Comparison of ENCODE assay signal across 24 cellular contexts in genomic region chr3:126508539-126508938, GRCh38. TPM values are rescaled to one million over a fixed set of nuclear protein-coding genes. Genes with fewer than 3 reads are reported as not detected.
DNase-seq lines count a peak whose midpoint lies in the region; ATAC-seq and TF ChIP-seq lines count a peak whose summit lies in the region.
"Had no signal": no experiment of that assay in that cellular context is flagged by ENCODE, and none has a peak within 500 bp of the region (broad histone marks: within the 10 kb centered on the region; RNA-seq: fewer than 3 reads in every experiment).

No MANE protein-coding gene starts in this region.

- H3K36me3 ChIP-seq in mammary epithelial cell (ENCODE audit: insufficient read depth, low read length): no peaks in the 10 kb centered on the region
- H3K36me3 ChIP-seq in breast epithelium: no peaks in the 10 kb centered on the region
- H3K36me3 ChIP-seq in aorta (ENCODE audit: control insufficient read depth in 1 of 2, insufficient read depth in 2 of 2, low read length in 1 of 2): no peaks in the 10 kb centered on the region
- no peaks in the 10 kb centered on the region for H3K36me3 ChIP-seq in GM23338 (ENCODE audit: insufficient read depth)
- H3K36me3 ChIP-seq: BLaER1 treated with 17β-estradiol and CSF1 and Interleukin-3, amounts not matched to agents 10 nM and 100 nM; right atrium auricular region; tibial artery; WERI-Rb-1 had no signal

- H3K27ac ChIP-seq in mammary epithelial cell (ENCODE audit: insufficient read depth, low read depth, low read length) (no peak overlapping the region), breast epithelium (no peak overlapping the region), foreskin keratinocyte (no peak overlapping the region), aorta (ENCODE audit: low read depth in 1 of 2, low read length in 2 of 2) (no peak overlapping the region), GM23338 (ENCODE audit: low read depth) (no peak overlapping the region)
- H3K27ac ChIP-seq: 22Rv1; BLaER1 treated with 17β-estradiol and CSF1 and Interleukin-3, amounts not matched to agents 10 nM and 100 nM; right atrium auricular region; tibial artery; WERI-Rb-1 had no signal

- no peak overlapping the region for H3K4me2 ChIP-seq in mammary epithelial cell (ENCODE audit: insufficient read depth, low read depth, low read length)
- no peak overlapping the region for H3K4me2 ChIP-seq in GM23338
- H3K4me2 ChIP-seq: BLaER1 treated with 17β-estradiol and CSF1 and Interleukin-3, amounts not matched to agents 10 nM and 100 nM had no signal

- H3K4me1 Mint-ChIP-seq in GM23338: peaks cover 5% of the 10 kb centered on the region; the same call in 2 of the 3 replicates
- H3K4me1 Mint-ChIP-seq: activated CD4-positive, alpha-beta memory T cell treated with anti-CD3 and anti-CD28 coated beads, Interleukin-2, amount 10 ng/mL, durations not matched to agents 7 days and 5 days; stimulated activated memory B cell treated with anti-CD40 and anti-IgM and Interleukin-4, amounts not matched to agents 10 μg/mL and 1 μg/mL and 100 μg/mL, for 72 hours had no signal

- no TSS peak for BruUV-seq in mammary epithelial cell (replicated peaks; lab: Mats Ljungman, UMichigan)

- no peak for TF ChIP-seq POLR2A in breast epithelium (IDR thresholded peaks at IDR 0.05)

- H3K79me2 ChIP-seq in mammary epithelial cell (ENCODE audit: insufficient read depth, low read length): no peaks in the 10 kb centered on the region
- H3K79me2 ChIP-seq in GM23338 (replicated peaks; ENCODE audit: insufficient read depth): no peaks in the 10 kb centered on the region

- no peaks in the 10 kb centered on the region for H3K9me3 ChIP-seq in mammary epithelial cell (replicated peaks; ENCODE audit: insufficient read depth, low read length)
- H3K9me3 ChIP-seq in breast epithelium: no peaks in the 10 kb centered on the region
- no peaks in the 10 kb centered on the region for H3K9me3 ChIP-seq in aorta (ENCODE audit: control insufficient read depth, low read length)
- H3K9me3 ChIP-seq: BLaER1 treated with 17β-estradiol and CSF1 and Interleukin-3, amounts not matched to agents 10 nM and 100 nM; right atrium auricular region; tibial artery had no signal

- H3K9me3 Mint-ChIP-seq in GM23338: no peaks in the 10 kb centered on the region
- H3K9me3 Mint-ChIP-seq: activated CD4-positive, alpha-beta memory T cell treated with anti-CD3 and anti-CD28 coated beads, Interleukin-2, amount 10 ng/mL, durations not matched to agents 7 days and 5 days; stimulated activated memory B cell treated with anti-CD40 and anti-IgM and Interleukin-4, amounts not matched to agents 10 μg/mL and 1 μg/mL and 100 μg/mL, for 72 hours; T-helper 1 cell treated with Interleukin-12 subunit alpha and Interleukin-12 subunit beta and Interleukin-4 antibody, amounts not matched to agents 30 μg/mL and 1 μg/mL, for 36 hours had no signal

- no peak overlapping the region for H3K9ac ChIP-seq in mammary epithelial cell (ENCODE audit: insufficient read depth, low read length)
- H3K9ac ChIP-seq: BLaER1 treated with 17β-estradiol and CSF1 and Interleukin-3, amounts not matched to agents 10 nM and 100 nM had no signal

- H3K27me3 ChIP-seq in mammary epithelial cell (ENCODE audit: insufficient read depth, low read length): no peaks in the 10 kb centered on the region
- peaks cover 0 to 12% of the 10 kb centered on the region in 2 donors for H3K27me3 ChIP-seq in breast epithelium
- peaks cover 7% of the 10 kb centered on the region for H3K27me3 ChIP-seq in foreskin keratinocyte
- no peaks in the 10 kb centered on the region for H3K27me3 ChIP-seq in aorta (ENCODE audit: control insufficient read depth in 1 of 2, insufficient read depth in 2 of 2, low read length in 1 of 2)
- H3K27me3 ChIP-seq in GM23338 (ENCODE audit: insufficient read depth): no peaks in the 10 kb centered on the region
- H3K27me3 ChIP-seq: BLaER1 treated with 17β-estradiol and CSF1 and Interleukin-3, amounts not matched to agents 10 nM and 100 nM; right atrium auricular region had no signal

- CTCF ChIA-PET in mammary epithelial cell (lab: Charles Lee; ENCODE audit: low non-redundant PET): no interaction called here

- H3K27me3 Mint-ChIP-seq in GM23338 (ENCODE audit: insufficient read depth, low read depth, poor library complexity): peaks cover 6% of the 10 kb centered on the region
- H3K27me3 Mint-ChIP-seq: activated CD4-positive, alpha-beta memory T cell treated with anti-CD3 and anti-CD28 coated beads, Interleukin-2, amount 10 ng/mL, durations not matched to agents 7 days and 5 days had no signal

- H3K36me3 Mint-ChIP-seq in GM23338 (ENCODE audit: low read depth): no peaks in the 10 kb centered on the region
- H3K36me3 Mint-ChIP-seq: stimulated activated memory B cell treated with anti-CD40 and anti-IgM and Interleukin-4, amounts not matched to agents 10 μg/mL and 1 μg/mL and 100 μg/mL, for 72 hours had no signal

- intact Hi-C loops in mammary epithelial cell (cut with micrococcal nuclease) (no loop called here), breast epithelium (cut with DNase I; ENCODE audit: low total_unique reads) (no loop called here), aorta (cut with DNase I) (no loop called here)

- H3K4me1 ChIP-seq in mammary epithelial cell (ENCODE audit: insufficient read depth, low read length): peaks cover 18% of the 10 kb centered on the region
- H3K4me1 ChIP-seq in breast epithelium: no peaks in the 10 kb centered on the region
- peaks cover 5% of the 10 kb centered on the region for H3K4me1 ChIP-seq in foreskin keratinocyte
- H3K4me1 ChIP-seq in aorta (ENCODE audit: control insufficient read depth in 1 of 2, insufficient read depth in 2 of 2, low read length in 2 of 2): no peaks in the 10 kb centered on the region
- no peaks in the 10 kb centered on the region for H3K4me1 ChIP-seq in GM23338 (ENCODE audit: insufficient read depth)
- H3K4me1 ChIP-seq: tibial artery had no signal

- ATAC-seq in foreskin keratinocyte (peak; percentile 18), aorta (ENCODE audit: low FRiP score) (no peak), GM23338 (no peak), HG02642 (IDR thresholded peaks at IDR 0.05; ENCODE audit: poor library complexity, unreplicated experiment) (no peak)
- ATAC-seq: left ventricle myocardium superior; stimulated activated memory B cell treated with anti-CD40 and anti-IgM and Interleukin-4, amounts not matched to agents 10 μg/mL and 1 μg/mL and 100 μg/mL, for 72 hours had no signal

- no peak overlapping the region for H3K27ac Mint-ChIP-seq in GM23338
- H3K27ac Mint-ChIP-seq: activated CD4-positive, alpha-beta memory T cell treated with anti-CD3 and anti-CD28 coated beads, Interleukin-2, amount 10 ng/mL, durations not matched to agents 7 days and 5 days; stimulated activated memory B cell treated with anti-CD40 and anti-IgM and Interleukin-4, amounts not matched to agents 10 μg/mL and 1 μg/mL and 100 μg/mL, for 72 hours; T-helper 1 cell treated with Interleukin-12 subunit alpha and Interleukin-12 subunit beta and Interleukin-4 antibody, amounts not matched to agents 30 μg/mL and 1 μg/mL, for 36 hours had no signal

- H3K4me3 ChIP-seq in mammary epithelial cell (replicated peaks in 1 of 3; ENCODE audit: insufficient read depth in 1 of 3, low read depth in 2 of 3, low read length in 3 of 3) (no peak overlapping the region), breast epithelium (no peak overlapping the region), aorta (ENCODE audit: low read length in 2 of 2) (no peak overlapping the region), GM23338 (no peak overlapping the region)
- H3K4me3 ChIP-seq: BLaER1 treated with 17β-estradiol and CSF1 and Interleukin-3, amounts not matched to agents 10 nM and 100 nM; right atrium auricular region; tibial artery had no signal

- H3F3A ChIP-seq in GM23338 (replicated peaks; ENCODE audit: low read depth): no peaks in the 10 kb centered on the region

- H2AFZ ChIP-seq in mammary epithelial cell (ENCODE audit: low read depth, low read length): peak overlapping the region; percentile 17
- no peak overlapping the region for H2AFZ ChIP-seq in GM23338

- H3K4me3 Mint-ChIP-seq in GM23338: no peak overlapping the region
- H3K4me3 Mint-ChIP-seq: activated CD4-positive, alpha-beta memory T cell treated with anti-CD3 and anti-CD28 coated beads, Interleukin-2, amount 10 ng/mL, durations not matched to agents 7 days and 5 days; stimulated activated memory B cell treated with anti-CD40 and anti-IgM and Interleukin-4, amounts not matched to agents 10 μg/mL and 1 μg/mL and 100 μg/mL, for 72 hours; T-helper 1 cell treated with Interleukin-12 subunit alpha and Interleukin-12 subunit beta and Interleukin-4 antibody, amounts not matched to agents 30 μg/mL and 1 μg/mL, for 36 hours had no signal

- dilution Hi-C loops in mammary epithelial cell (cut with HindIII; ENCODE audit: low sequenced_read_pairs): loop anchor here (5.0 to 10.0 kb wide), 2 partner anchors 56 to 406 kb away; no protein-coding TSS in a partner anchor

- WGBS in mammary epithelial cell (ENCODE audit: low coverage, missing lambda C conversion rate): 100% methylated on average over 1 of the region's 4 CpGs
- WGBS in aorta, 2 donors: 93 to 96% methylated on average over 4 of the region's 4 CpGs

- in situ Hi-C loops in mammary epithelial cell (cut with MboI; ENCODE audit: low sequenced_read_pairs in 2 of 2): loop anchor here in 1 of 2 donors (25.0 kb wide), 1 partner anchor 1029 kb away; no protein-coding TSS in a partner anchor

- TF ChIP-seq CTCF in mammary epithelial cell (conservative IDR thresholded peaks at IDR 0.05 in 1 of 2, IDR thresholded peaks at IDR 0.05 in 1 of 2; ENCODE audit: extremely low read depth in 1 of 2, insufficient read depth in 1 of 2, low read depth in 1 of 2, low read length in 2 of 2) (no peak), breast epithelium (IDR thresholded peaks at IDR 0.05) (no peak), foreskin keratinocyte (conservative IDR thresholded peaks at IDR 0.05) (no peak), GM23338 (conservative IDR thresholded peaks at IDR 0.05; ENCODE audit: low read depth in 2 of 2) (no peak)

- 0 out of 2 replicates have a peak, but pooled peaks cover 4% of the 10 kb centered on the region for H3K9me2 ChIP-seq in GM23338 (ENCODE audit: insufficient read depth)

- no peak for DNase-seq in mammary epithelial cell
- DNase-seq in breast epithelium (ENCODE audit: low spot score in 2 of 2): no peak
- peak; percentile 29 for DNase-seq in NCI-H226
- DNase-seq in foreskin keratinocyte: peak in 1 of 2 donors; percentile 62
- peak; percentile 32 to 63 for DNase-seq in aorta
- no peak for DNase-seq in GM23338 (ENCODE audit: low spot score)
- no peak for DNase-seq in stimulated activated CD4-positive, alpha-beta T cell treated with anti-CD3 and anti-CD28 coated beads, Interleukin-15, amount 100 ng/mL, for 24 hours
- DNase-seq: activated CD4-positive, alpha-beta memory T cell treated with anti-CD3 and anti-CD28 coated beads, Interleukin-2, amount 10 ng/mL, durations not matched to agents 7 days and 5 days; caudate nucleus; KBM-7; left ventricle myocardium superior; NCI-H1105; NCI-H524; nucleus accumbens; tibial artery; WERI-Rb-1 had no signal

- H4K20me1 ChIP-seq in mammary epithelial cell (ENCODE audit: insufficient read depth, low read length) (no peaks in the 10 kb centered on the region), GM23338 (replicated peaks; ENCODE audit: insufficient read depth) (no peaks in the 10 kb centered on the region)

RNA-seq across cellular contexts. Expression of gene UROC1, which starts 9.0 kb away (rescaled TPM):
- not detected for total RNA-seq in mammary epithelial cell
- polyA plus RNA-seq in mammary epithelial cell: not detected
- not detected for polyA minus RNA-seq in mammary epithelial cell
- not detected for total RNA-seq in breast epithelium
- not detected in 2 replicates for total RNA-seq in foreskin keratinocyte
- polyA plus RNA-seq in foreskin keratinocyte: not detected in 2 replicates
- not detected for total RNA-seq in aorta
- not detected for polyA plus RNA-seq in aorta
- total RNA-seq in GM23338 (2014; rRNA removed; shearing (Covaris generic)): not detected in 2 replicates
- polyA plus RNA-seq in GM23338 (2016; fragmentation: Nextera tagmentation; extraction: Ambion mirVana): not detected in 2 replicates
- total RNA-seq: activated CD4-positive, alpha-beta memory T cell treated with anti-CD3 and anti-CD28 coated beads, Interleukin-2, amount 10 ng/mL, durations not matched to agents 7 days and 5 days; left ventricle myocardium superior; right atrium auricular region had no signal
- polyA plus RNA-seq: esophagus had no signal

RNA-seq across cellular contexts. Expression of gene CHST13, which starts 15.4 kb away (rescaled TPM):
- not detected for total RNA-seq in mammary epithelial cell
- not detected for polyA plus RNA-seq in mammary epithelial cell
- not detected for polyA minus RNA-seq in mammary epithelial cell
- under 1 TPM in 2 of 3 donors, not detected in 1; 0.29 to 0.80 TPM for total RNA-seq in breast epithelium
- 0.11 TPM in 1 of 2 replicates, not detected in the other for total RNA-seq in foreskin keratinocyte
- polyA plus RNA-seq in foreskin keratinocyte: 0.02 TPM in 1 of 2 replicates, not detected in the other
- total RNA-seq in aorta: under 1 TPM; 0.33 to 0.55 TPM
- not detected for polyA plus RNA-seq in aorta
- total RNA-seq in GM23338 (2014; rRNA removed; shearing (Covaris generic)): 8.4 TPM in 2 replicates
- 3.7 and 4.0 TPM in 2 replicates for polyA plus RNA-seq in GM23338 (2016; fragmentation: Nextera tagmentation; extraction: Ambion mirVana)
- total RNA-seq: activated CD4-positive, alpha-beta memory T cell treated with anti-CD3 and anti-CD28 coated beads, Interleukin-2, amount 10 ng/mL, durations not matched to agents 7 days and 5 days had no signal

RNA-seq across cellular contexts. Expression of gene ZXDC, which starts 32.8 kb away (rescaled TPM):
- total RNA-seq in mammary epithelial cell (10 to 100 TPM; 27.2 to 30.3 TPM), breast epithelium (10 to 100 TPM; 37.6 to 42.4 (median 39.0) TPM), foreskin keratinocyte (13.9 and 15.4 TPM in 2 replicates), aorta (10 to 100 TPM; 35.7 to 37.5 TPM)
- polyA plus RNA-seq in mammary epithelial cell (8.7 TPM), foreskin keratinocyte (5.6 and 6.5 TPM in 2 replicates), aorta (10 to 100 TPM in 1 of 2 donors, 1 to 10 TPM in 1; 4.4 to 15.9 TPM), GM23338 (2016; fragmentation: Nextera tagmentation; extraction: Ambion mirVana) (5.7 and 6.5 TPM in 2 replicates)
- 28.0 TPM for polyA minus RNA-seq in mammary epithelial cell
- 43.5 and 45.1 TPM in 2 replicates for total RNA-seq in GM23338 (2014; rRNA removed; shearing (Covaris generic))

RNA-seq across cellular contexts. Expression of gene C3orf22, which starts 50.2 kb away (rescaled TPM):
- total RNA-seq in mammary epithelial cell: not detected
- polyA plus RNA-seq in mammary epithelial cell: not detected
- polyA minus RNA-seq in mammary epithelial cell: not detected
- total RNA-seq in breast epithelium: not detected
- total RNA-seq in foreskin keratinocyte: not detected in 2 replicates
- polyA plus RNA-seq in foreskin keratinocyte: not detected in 2 replicates
- not detected for total RNA-seq in aorta
- polyA plus RNA-seq in aorta: not detected
- total RNA-seq in GM23338 (2014; rRNA removed; shearing (Covaris generic)): not detected in 2 replicates
- polyA plus RNA-seq in GM23338 (2016; fragmentation: Nextera tagmentation; extraction: Ambion mirVana): not detected in 2 replicates
- total RNA-seq: activated CD4-positive, alpha-beta memory T cell treated with anti-CD3 and anti-CD28 coated beads, Interleukin-2, amount 10 ng/mL, durations not matched to agents 7 days and 5 days; left ventricle myocardium superior; mucosa of gallbladder; right atrium auricular region had no signal
- polyA plus RNA-seq: esophagus had no signal

Comparison
In these comparisons a context has a peak if more than half of its experiments do, and no peak if none do; other contexts are left out.
1. DNase-seq: peak in NCI-H226 (single experiment) and aorta (2 of 2); none in mammary epithelial cell (single experiment), breast epithelium (0 of 2), GM23338 (single experiment) and stimulated activated CD4-positive, alpha-beta T cell treated with anti-CD3 and anti-CD28 coated beads, Interleukin-15, amount 100 ng/mL, for 24 hours (single experiment).